32 cellular contexts compared by ENCODE assay signal in genomic region chr7:37367010-37367409, GRCh38.
"Had no signal": no experiment of that assay in that cellular context is flagged by ENCODE, and none has a peak within 500 bp of the region (broad histone marks: within the 10 kb centered on the region; RNA-seq: fewer than 3 reads in every experiment).

No MANE protein-coding gene starts in this region.

- H3K36me3 Mint-ChIP-seq: stimulated activated effector memory CD8-positive, alpha-beta T cell treated with anti-CD3 and anti-CD28 coated beads, Interleukin-12 subunit alpha, Interleukin-12 subunit beta, amount 100 ng/mL, for 72 hours had no signal

- FAIRE-seq: astrocyte, kidney had no signal

- H3K27me3 ChIP-seq: brain microvascular endothelial cell, foreskin keratinocyte, heart left ventricle, suprapubic skin, tibial artery had no signal

- H3K4me1 ChIP-seq: foreskin keratinocyte, tibial artery had no signal

- H3K36me3 ChIP-seq: brain microvascular endothelial cell, heart left ventricle, suprapubic skin, tibial artery, WERI-Rb-1 had no signal

- H3K9me3 Mint-ChIP-seq: immature natural killer cell; natural killer cell treated with Interleukin-12 subunit alpha and Interleukin-12 subunit beta and Interleukin-15 and Interleukin-18, amount 100 ng/mL, for 72 hours; stimulated activated effector memory CD8-positive, alpha-beta T cell treated with anti-CD3 and anti-CD28 coated beads, Interleukin-12 subunit alpha, Interleukin-12 subunit beta, amount 100 ng/mL, for 72 hours had no signal

- H3K27ac ChIP-seq: brain microvascular endothelial cell, foreskin keratinocyte, heart left ventricle, SK-N-MC, skin epidermis, suprapubic skin, tibial artery, WERI-Rb-1 had no signal

- H3K27me3 Mint-ChIP-seq: activated CD4-positive, alpha-beta memory T cell treated with anti-CD3 and anti-CD28 coated beads for 36 hours; activated CD4-positive, alpha-beta T cell treated with anti-CD3 and anti-CD28 coated beads, Interleukin-2, amount 10 ng/mL, durations not matched to agents 24 days and 14 days; activated naive CD8-positive, alpha-beta T cell treated with anti-CD3 and anti-CD28 coated beads, Interleukin-2, amount 10 ng/mL, durations not matched to agents 7 days and 5 days; progenitor cell of endocrine pancreas had no signal

- H3K27ac Mint-ChIP-seq: activated CD4-positive, alpha-beta T cell treated with anti-CD3 and anti-CD28 coated beads, Interleukin-2, amount 10 ng/mL, durations not matched to agents 24 days and 14 days; activated naive CD8-positive, alpha-beta T cell treated with anti-CD3 and anti-CD28 coated beads, Interleukin-2, amount 10 ng/mL, durations not matched to agents 7 days and 5 days; activated T-helper 1 cell treated with anti-CD3 and anti-CD28 coated beads, Interleukin-12 subunit alpha, Interleukin-12 subunit beta, Interleukin-2, Interleukin-4 antibody, amounts not matched to agents 30 ng/mL and 10 ng/mL and 1 ng/mL, durations not matched to agents 14 hours and 24 hours and 36 hours; immature natural killer cell; natural killer cell treated with Interleukin-12 subunit alpha and Interleukin-12 subunit beta and Interleukin-15 and Interleukin-18, amount 100 ng/mL, for 72 hours; progenitor cell of endocrine pancreas; stimulated activated effector memory CD8-positive, alpha-beta T cell treated with anti-CD3 and anti-CD28 coated beads, Interleukin-12 subunit alpha, Interleukin-12 subunit beta, amount 100 ng/mL, for 72 hours; T-helper 1 cell treated with Interleukin-12 subunit alpha and Interleukin-12 subunit beta and Interleukin-4 antibody, amounts not matched to agents 30 μg/mL and 1 μg/mL, for 36 hours had no signal

- DNase-seq: activated CD4-positive, alpha-beta memory T cell treated with anti-CD3 and anti-CD28 coated beads for 36 hours; activated CD4-positive, alpha-beta T cell treated with anti-CD3 and anti-CD28 coated beads, Interleukin-2, amount 10 ng/mL, durations not matched to agents 24 days and 14 days; activated CD8-positive, alpha-beta memory T cell treated with anti-CD3 and anti-CD28 coated beads, Interleukin-2, amount 50 U/mL, for 4 hours; activated gamma-delta T cell; activated naive CD8-positive, alpha-beta T cell treated with anti-CD3 and anti-CD28 coated beads, Interleukin-2, amount 10 ng/mL, durations not matched to agents 7 days and 5 days; activated T-cell treated with anti-CD3 and anti-CD28 coated beads, Interleukin-2, amount 50 U/mL, for 1 hour; amniotic stem cell; brain microvascular endothelial cell; foreskin keratinocyte; heart left ventricle; hypothalamus; immature natural killer cell; kidney; stimulated activated CD4-positive, alpha-beta T cell treated with anti-CD3 and anti-CD28 coated beads, Interleukin-12 subunit alpha, Interleukin-12 subunit beta, amount 100 ng/mL, for 4 hours; stimulated activated CD4-positive, alpha-beta T cell treated with anti-CD3 and anti-CD28 coated beads, Interleukin-4, amount 100 ng/mL, for 24 hours; T1000; tibial artery; WERI-Rb-1 had no signal

- H3K4me3 Mint-ChIP-seq: activated CD4-positive, alpha-beta memory T cell treated with anti-CD3 and anti-CD28 coated beads for 36 hours; activated CD4-positive, alpha-beta T cell treated with anti-CD3 and anti-CD28 coated beads, Interleukin-2, amount 10 ng/mL, durations not matched to agents 24 days and 14 days; activated T-helper 1 cell treated with anti-CD3 and anti-CD28 coated beads, Interleukin-12 subunit alpha, Interleukin-12 subunit beta, Interleukin-2, Interleukin-4 antibody, amounts not matched to agents 30 ng/mL and 10 ng/mL and 1 ng/mL, durations not matched to agents 14 hours and 24 hours and 36 hours; natural killer cell treated with Interleukin-12 subunit alpha and Interleukin-12 subunit beta and Interleukin-15 and Interleukin-18, amount 100 ng/mL, for 72 hours; stimulated activated effector memory CD8-positive, alpha-beta T cell treated with anti-CD3 and anti-CD28 coated beads, Interleukin-12 subunit alpha, Interleukin-12 subunit beta, amount 100 ng/mL, for 72 hours; T-helper 1 cell treated with Interleukin-12 subunit alpha and Interleukin-12 subunit beta and Interleukin-4 antibody, amounts not matched to agents 30 μg/mL and 1 μg/mL, for 36 hours had no signal

- ATAC-seq: activated CD4-positive, CD25-positive, alpha-beta regulatory T cell treated with anti-CD3 and anti-CD28 coated beads, Interleukin-2, amount 50 U/mL, for 24 hours; esophagus mucosa; foreskin keratinocyte; heart left ventricle; mucosa of descending colon; natural killer cell treated with Interleukin-12 subunit alpha and Interleukin-12 subunit beta and Interleukin-15 and Interleukin-18, amount 100 ng/mL, for 72 hours; sciatic nerve had no signal

- H3K4me3 ChIP-seq: heart left ventricle, lung, mucosa of descending colon, SK-N-MC, skin epidermis, suprapubic skin, tibial artery had no signal

- H3K9me3 ChIP-seq: heart left ventricle, mucosa of descending colon, suprapubic skin, tibial artery had no signal
